In genomic region chr11:99351620-99352019, GRCh38 we compare ENCODE assay signal across 23 cellular contexts.
DNase-seq lines count a peak whose midpoint lies in the region; ATAC-seq and TF ChIP-seq lines count a peak whose summit lies in the region.
"Had no signal": no experiment of that assay in that cellular context is flagged by ENCODE, and none has a peak within 500 bp of the region (broad histone marks: within the 10 kb centered on the region; RNA-seq: fewer than 3 reads in every experiment).

No MANE protein-coding gene starts in this region.

- H3K9me3 ChIP-seq in skeletal muscle satellite cell (replicated peaks; ENCODE audit: low read length) (no peaks in the 10 kb centered on the region), Peyer's patch (no peaks in the 10 kb centered on the region)
- H3K9me3 ChIP-seq: left lung, thoracic aorta had no signal

- H3K4me1 ChIP-seq in skeletal muscle satellite cell (ENCODE audit: control insufficient read depth, insufficient read depth, low read length) (peaks cover 23% of the 10 kb centered on the region), Peyer's patch (no peaks in the 10 kb centered on the region)
- H3K4me1 ChIP-seq: foreskin keratinocyte, left lung had no signal

- H3K27me3 ChIP-seq in skeletal muscle satellite cell (ENCODE audit: control insufficient read depth, insufficient read depth, low read length): no peaks in the 10 kb centered on the region
- no peaks in the 10 kb centered on the region for H3K27me3 ChIP-seq in Peyer's patch
- H3K27me3 ChIP-seq: foreskin keratinocyte, left lung had no signal

- no peak for TF ChIP-seq POLR2A in Peyer's patch (IDR thresholded peaks at IDR 0.05)

- H3K36me3 ChIP-seq in skeletal muscle satellite cell (ENCODE audit: insufficient read depth, low read length) (no peaks in the 10 kb centered on the region), Peyer's patch (no peaks in the 10 kb centered on the region)
- H3K36me3 ChIP-seq: left lung, thoracic aorta had no signal

- H3K4me3 ChIP-seq in skeletal muscle satellite cell (ENCODE audit: low read length): no peak overlapping the region
- no peak overlapping the region for H3K4me3 ChIP-seq in Peyer's patch
- H3K4me3 ChIP-seq: left lung, thoracic aorta had no signal

- no peak for ATAC-seq in HG03565 (IDR thresholded peaks at IDR 0.05; ENCODE audit: unreplicated experiment)
- ATAC-seq: foreskin keratinocyte; left lung; naive thymus-derived CD4-positive, alpha-beta T cell; SK-N-SH treated with all-trans-retinoic acid at 6 μM for 48 hours had no signal

- DNase-seq in LHCN-M2 (ENCODE audit: low read depth): peak; percentile 13
- DNase-seq in amniotic epithelial cell (ENCODE audit: low read depth): peak; percentile 30
- DNase-seq in fibroblast of peridontal ligament (ENCODE audit: extremely low read depth): peak; percentile 18
- no peak for DNase-seq in kidney glomerular epithelial cell (lab: John Stamatoyannopoulos, UW)
- no peak for DNase-seq in Peyer's patch
- DNase-seq: activated CD4-positive, alpha-beta T cell treated with anti-CD3 and anti-CD28 coated beads for 4 hours; activated CD8-positive, alpha-beta memory T cell treated with anti-CD3 and anti-CD28 coated beads for 24 hours; activated T-cell treated with anti-CD3 and anti-CD28 coated beads, Interleukin-2, amount 50 U/mL, for 1 hour; amniotic stem cell; foreskin keratinocyte; left lung; naive thymus-derived CD4-positive, alpha-beta T cell; NCI-H2081 treated with DMSO at 0.1 percent for 48 hours; NCI-H524 treated with DMSO at 0.1 percent for 48 hours; occipital lobe; retina; stimulated activated naive CD4-positive, alpha-beta T cell treated with Interleukin-2 at 50 U/mL for 16 hours; T-helper 2 cell had no signal

- H3K27ac ChIP-seq in Peyer's patch: no peak overlapping the region
- H3K27ac ChIP-seq: foreskin keratinocyte, left lung, RWPE1, thoracic aorta had no signal

- no peak for TF ChIP-seq CTCF in Peyer's patch (IDR thresholded peaks at IDR 0.05)

- peak overlapping the region; percentile 46 for H3K4me2 ChIP-seq in skeletal muscle satellite cell (ENCODE audit: low read length)

- no peak overlapping the region for H3K9ac ChIP-seq in skeletal muscle satellite cell (ENCODE audit: low read depth, low read length)

Comparison
In these comparisons a context has a peak if more than half of its experiments do, and no peak if none do; other contexts are left out.
1. DNase-seq: peak in LHCN-M2 (single experiment), amniotic epithelial cell (single experiment) and fibroblast of peridontal ligament (single experiment); none in kidney glomerular epithelial cell (single experiment) and Peyer's patch (0 of 3).